Comparison of ENCODE assay signal across 17 cellular contexts in the genomic region with DNA sequence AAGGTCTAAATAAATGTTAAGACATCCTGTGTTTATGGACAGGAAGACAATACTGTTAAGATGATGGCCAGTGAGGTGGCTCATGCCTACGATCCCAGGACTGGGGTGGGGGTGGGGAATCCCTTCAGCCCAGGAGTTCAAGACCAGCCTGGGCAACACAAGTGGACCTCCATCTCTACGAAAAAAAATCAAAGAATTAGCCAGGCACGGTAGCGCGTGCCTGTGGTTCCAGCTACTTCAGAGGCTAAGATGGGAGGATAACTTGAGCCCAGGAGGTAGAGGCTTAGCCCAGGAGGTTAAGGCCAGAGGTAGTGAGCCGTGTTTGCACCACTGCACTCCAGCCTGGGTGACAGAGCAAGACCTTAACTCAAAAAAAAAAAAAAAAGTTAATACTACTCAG. TPM values are rescaled to one million over a fixed set of nuclear protein-coding genes. Genes with fewer than 3 reads are reported as not detected.
DNase-seq lines count a peak whose midpoint lies in the region; ATAC-seq, FAIRE-seq and TF ChIP-seq lines count a peak whose summit lies in the region.
"Had no signal": no experiment of that assay in that cellular context is flagged by ENCODE, and none has a peak within 500 bp of the region (broad histone marks: within the 10 kb centered on the region; RNA-seq: fewer than 3 reads in every experiment).

No MANE protein-coding gene starts in this region.

- H4K5ac ChIP-seq in H1 (ENCODE audit: insufficient read length, low read depth, low read length) (no peak overlapping the region), mesendoderm (ENCODE audit: low read length) (peak overlapping the region; percentile 34)

- no peak overlapping the region for H3K27ac Mint-ChIP-seq in activated CD4-positive, alpha-beta T cell treated with anti-CD3 and anti-CD28 coated beads for 36 hours

- H3K23ac ChIP-seq in H1 (ENCODE audit: insufficient read length) (no peak overlapping the region), mesendoderm (ENCODE audit: low read length) (peak overlapping the region; percentile 85)

- no peak overlapping the region for H3K4me3 Mint-ChIP-seq in activated CD4-positive, alpha-beta T cell treated with anti-CD3 and anti-CD28 coated beads for 36 hours

- peaks cover 30% of the 10 kb centered on the region for H3K4me1 ChIP-seq in GM23248 (ENCODE audit: insufficient read depth)
- peaks cover 0 to 14% (median 2%) of the 10 kb centered on the region in 4 experiments for H3K4me1 ChIP-seq in H1 (replicated peaks in 1 of 4; ENCODE audit: control insufficient read depth in 3 of 4, insufficient read depth in 4 of 4, low read length in 3 of 4)
- H3K4me1 ChIP-seq in mesendoderm (ENCODE audit: control insufficient read depth, low read depth, low read length): peaks cover 32% of the 10 kb centered on the region
- peaks cover 46% of the 10 kb centered on the region for H3K4me1 ChIP-seq in smooth muscle cell (ENCODE audit: low read depth)

- no peak for FAIRE-seq in H1 (lab: Jason Lieb, UNC)
- FAIRE-seq: A204.1 had no signal

- H3K4ac ChIP-seq in H1 (replicated peaks; ENCODE audit: insufficient read length, low read depth, low read length): no peak overlapping the region
- no peak overlapping the region for H3K4ac ChIP-seq in mesendoderm (ENCODE audit: low read depth, low read length)

- TF ChIP-seq EP300 in H1 (IDR thresholded peaks at IDR 0.05; ENCODE audit: borderline replicate concordance in 1 of 2, low read depth in 2 of 2, low read length in 2 of 2): no peak

- H2BK5ac ChIP-seq in H1 (ENCODE audit: low read depth, low read length) (no peak overlapping the region), mesendoderm (ENCODE audit: low read length) (peak overlapping the region; percentile 86)

- H3K79me2 ChIP-seq in GM23248 (ENCODE audit: insufficient read depth) (peaks cover 57% of the 10 kb centered on the region), H1 (ENCODE audit: control insufficient read depth in 1 of 2, insufficient read depth in 2 of 2, low read length in 2 of 2) (no peaks in the 10 kb centered on the region), mesendoderm (ENCODE audit: control insufficient read depth, insufficient read depth, low read length) (peaks cover 77% of the 10 kb centered on the region), smooth muscle cell (ENCODE audit: low read depth) (peaks cover 71% of the 10 kb centered on the region)

- intact Hi-C loops in activated CD4-positive, alpha-beta T cell treated with anti-CD3 and anti-CD28 coated beads for 36 hours (cut with DNase I, micrococcal nuclease): loop anchor here in 1 of 2 experiments (5.0 kb wide), 1 partner anchor 167 kb away; no protein-coding TSS in a partner anchor

- no peak overlapping the region for H3K14ac ChIP-seq in H1 (ENCODE audit: insufficient read length)

- H3K9ac ChIP-seq in GM23248 (no peak overlapping the region), H1 (replicated peaks in 1 of 4; ENCODE audit: extremely low read depth in 1 of 4, low read depth in 3 of 4, low read length in 3 of 4) (no peak overlapping the region), mesendoderm (ENCODE audit: low read length) (peak overlapping the region; percentile 61), smooth muscle cell (ENCODE audit: low read depth) (no peak overlapping the region)

- H2BK120ac ChIP-seq in H1 (replicated peaks; ENCODE audit: low read depth, low read length): no peak overlapping the region
- no peak overlapping the region for H2BK120ac ChIP-seq in mesendoderm (ENCODE audit: low read depth, low read length)

- H3K9me3 Mint-ChIP-seq in activated CD4-positive, alpha-beta T cell treated with anti-CD3 and anti-CD28 coated beads for 36 hours (ENCODE audit: low read depth): no peaks in the 10 kb centered on the region

- H3K27me3 Mint-ChIP-seq in activated CD4-positive, alpha-beta T cell treated with anti-CD3 and anti-CD28 coated beads for 36 hours: peaks cover 48% of the 10 kb centered on the region

- H3K9me3 ChIP-seq in GM23248 (ENCODE audit: low read depth) (no peaks in the 10 kb centered on the region), H1 (ENCODE audit: insufficient read depth in 2 of 2, low read depth in 1 of 2, low read length in 1 of 2) (no peaks in the 10 kb centered on the region), smooth muscle cell (replicated peaks; ENCODE audit: low read depth) (no peaks in the 10 kb centered on the region)

- H2BK15ac ChIP-seq in H1 (ENCODE audit: low read length): no peak overlapping the region
- H2BK15ac ChIP-seq in mesendoderm (replicated peaks; ENCODE audit: low read depth): no peak overlapping the region

- in situ Hi-C loops in GM23248 (cut with MboI): no loop called here

- H3K4me2 ChIP-seq in GM23248 (ENCODE audit: unreplicated experiment): peak overlapping the region; percentile 96
- H3K4me2 ChIP-seq in H1 (ENCODE audit: insufficient read depth in 1 of 2, low read depth in 2 of 2, low read length in 2 of 2): peak overlapping the region in 1 of 2 experiments; percentile 17; a peak in 1 of 4 replicates
- peak overlapping the region; percentile 28 for H3K4me2 ChIP-seq in mesendoderm (ENCODE audit: low read length)
- peak overlapping the region; percentile 90 for H3K4me2 ChIP-seq in smooth muscle cell

- no peak overlapping the region for H2BK20ac ChIP-seq in H1 (ENCODE audit: low read length)

- TF ChIP-seq CTCF in H1 (IDR thresholded peaks at IDR 0.05; ENCODE audit: control extremely low read depth in 1 of 3, insufficient read depth in 1 of 3, low read depth in 1 of 3, low read length in 3 of 3) (no peak), smooth muscle cell (IDR thresholded peaks at IDR 0.05; ENCODE audit: borderline replicate concordance, insufficient read depth, poor library complexity, severe bottlenecking) (no peak)

- no peaks in the 10 kb centered on the region for H3F3A ChIP-seq in GM23248 (ENCODE audit: insufficient read depth)
- H3F3A ChIP-seq in smooth muscle cell (ENCODE audit: low read depth): peaks cover 25% of the 10 kb centered on the region

- no peaks in the 10 kb centered on the region for H3K36me3 Mint-ChIP-seq in activated CD4-positive, alpha-beta T cell treated with anti-CD3 and anti-CD28 coated beads for 36 hours (ENCODE audit: low read depth)

- DNase-seq in GM23248 (no peak), H1 (ENCODE audit: low read depth in 1 of 2, low spot score in 2 of 2) (no peak), mesendoderm (no peak), smooth muscle cell (lab: John Stamatoyannopoulos, UW; ENCODE audit: unreplicated experiment) (no peak), GM19240 (ENCODE audit: insufficient read length, low spot score) (no peak)
- no peak for DNase-seq in activated CD4-positive, alpha-beta T cell treated with anti-CD3 and anti-CD28 coated beads for 36 hours
- no peak for DNase-seq in activated CD4-positive, CD25-positive, alpha-beta regulatory T cell treated with anti-CD3 and anti-CD28 coated beads, Interleukin-2, amount 50 U/mL, for 72 hours
- DNase-seq: COR-L47; DMS153; NCI-H1048; NCI-H2107; NCI-H345; NK-92 treated with Interleukin-12 subunit alpha and Interleukin-12 subunit beta, amount 100 ng/mL, for 24 hours; RPMI8226 had no signal

- H2AFZ ChIP-seq in GM23248 (no peak overlapping the region), H1 (ENCODE audit: low read length) (no peak overlapping the region), smooth muscle cell (ENCODE audit: low read depth) (no peak overlapping the region)

- CTCF ChIA-PET in H1 (lab: Charles Lee; ENCODE audit: partially characterized antibody): interaction anchor here (0.6 to 3.5 kb wide), 7 partner anchors 8 to 187 kb away, joined by 3 to 29 read pairs (median 9); no protein-coding TSS in a partner anchor
- CTCF ChIA-PET in activated CD4-positive, alpha-beta T cell treated with anti-CD3 and anti-CD28 coated beads for 36 hours (lab: Charles Lee): interaction anchor here (1.4 kb wide), 1 partner anchor 9 kb away, joined by 6 read pairs; no protein-coding TSS in a partner anchor

- H2AK5ac ChIP-seq in H1 (ENCODE audit: low read depth, low read length): no peak overlapping the region
- peak overlapping the region; percentile 92 for H2AK5ac ChIP-seq in mesendoderm (ENCODE audit: low read length)

- no peak overlapping the region for H3K4me3 ChIP-seq in GM23248
- H3K4me3 ChIP-seq in H1 (ENCODE audit: extremely low read depth in 1 of 4, insufficient read depth in 2 of 4, low read depth in 3 of 4, low read length in 4 of 4): no peak overlapping the region
- H3K4me3 ChIP-seq in mesendoderm (ENCODE audit: low read length): no peak overlapping the region
- no peak overlapping the region for H3K4me3 ChIP-seq in smooth muscle cell

- peaks cover 14% of the 10 kb centered on the region; the same call in 1 of the 2 replicates for H3K23me2 ChIP-seq in H1 (ENCODE audit: low read depth, low read length)

- H3K9me2 ChIP-seq in GM23248 (ENCODE audit: insufficient read depth): no peaks in the 10 kb centered on the region

- H4K20me1 ChIP-seq in GM23248 (ENCODE audit: insufficient read depth): no peaks in the 10 kb centered on the region
- peaks cover 0 to 3% of the 10 kb centered on the region in 2 experiments for H4K20me1 ChIP-seq in H1 (replicated peaks in 1 of 2; ENCODE audit: control insufficient read depth in 1 of 2, insufficient read depth in 2 of 2, low read length in 2 of 2)
- H4K20me1 ChIP-seq in smooth muscle cell (ENCODE audit: low read depth): peaks cover 27% of the 10 kb centered on the region

- no peak overlapping the region for H3K56ac ChIP-seq in H1 (replicated peaks; ENCODE audit: insufficient read length, low read depth, low read length)
- H3K56ac ChIP-seq in mesendoderm (ENCODE audit: low read length): peak overlapping the region; percentile 88

- H3K36me3 ChIP-seq in GM23248 (ENCODE audit: low read depth): no peaks in the 10 kb centered on the region
- H3K36me3 ChIP-seq in H1 (ENCODE audit: control insufficient read depth in 2 of 4, insufficient read depth in 4 of 4, low read length in 3 of 4): no peaks in the 10 kb centered on the region
- no peaks in the 10 kb centered on the region for H3K36me3 ChIP-seq in mesendoderm (ENCODE audit: control insufficient read depth, insufficient read depth, low read length)
- no peaks in the 10 kb centered on the region for H3K36me3 ChIP-seq in smooth muscle cell (ENCODE audit: low read depth)

- H4K8ac ChIP-seq in H1 (ENCODE audit: extremely low read depth, insufficient read depth, low read length) (peak overlapping the region; percentile 71; the same call in 1 of the 2 replicates), mesendoderm (ENCODE audit: low read depth, low read length) (no peak overlapping the region)

- POLR2A ChIA-PET in H1 (lab: Charles Lee; ENCODE audit: partially characterized antibody): interaction anchor here (1.2 kb wide), 1 partner anchor 60 kb away, joined by 3 read pairs; no protein-coding TSS in a partner anchor
- POLR2A ChIA-PET in activated CD4-positive, alpha-beta T cell treated with anti-CD3 and anti-CD28 coated beads for 36 hours (lab: Charles Lee): no interaction called here

- 78 to 80% methylated on average over 6 of the region's 6 CpGs for WGBS in GM23248 (ENCODE audit: low coverage in 1 of 2, low lambda C conversion rate in 2 of 2, missing lambda C conversion rate in 2 of 2), 2 experiments
- WGBS in H1 (ENCODE audit: extremely low coverage in 1 of 2, insufficient coverage in 1 of 2, insufficient read length in 1 of 2, insufficient replicate concordance in 2 of 2, low coverage in 1 of 2, low lambda C conversion rate in 2 of 2, missing lambda C conversion rate in 1 of 2), 2 experiments: 91% methylated on average over 6 of the region's 6 CpGs; no CpG with 5 or more reads in 1 of the 2 experiments
- WGBS in mesendoderm (ENCODE audit: extremely low coverage, insufficient coverage, low lambda C conversion rate): no CpG with 5 or more reads among the region's 6 CpGs
- 87% methylated on average over 6 of the region's 6 CpGs for WGBS in smooth muscle cell (ENCODE audit: low lambda C conversion rate)

- no peak for TF ChIP-seq POLR2A in H1 (IDR thresholded peaks at IDR 0.05; ENCODE audit: control extremely low read depth in 1 of 2, low read depth in 2 of 2, low read length in 2 of 2)
- no peak for TF ChIP-seq POLR2A in GM18505 (IDR thresholded peaks at IDR 0.05; ENCODE audit: borderline replicate concordance, extremely low read depth, insufficient read depth, insufficient read length)

- H3K27ac ChIP-seq in GM23248 (peak overlapping the region; percentile 85; the same call in 1 of the 2 replicates), H1 (ENCODE audit: low read depth, low read length) (no peak overlapping the region), mesendoderm (ENCODE audit: low read depth, low read length) (peak overlapping the region; percentile 27), smooth muscle cell (ENCODE audit: low read depth) (peak overlapping the region; percentile 82)
- H3K27ac ChIP-seq: C4-2B had no signal

- no peaks in the 10 kb centered on the region for H3K4me1 Mint-ChIP-seq in activated CD4-positive, alpha-beta T cell treated with anti-CD3 and anti-CD28 coated beads for 36 hours

- ATAC-seq in GM18505 (IDR thresholded peaks at IDR 0.05; ENCODE audit: unreplicated experiment): no peak
- no peak for ATAC-seq in activated CD4-positive, alpha-beta T cell treated with anti-CD3 and anti-CD28 coated beads for 36 hours

- no peak overlapping the region for H3K18ac ChIP-seq in H1 (ENCODE audit: extremely low read depth, low read length)
- H3K18ac ChIP-seq in mesendoderm (ENCODE audit: low read length): peak overlapping the region; percentile 89

- no peak for TF ChIP-seq RAD21 in H1 (IDR thresholded peaks at IDR 0.05 in 1 of 2, conservative IDR thresholded peaks at IDR 0.05 in 1 of 2; ENCODE audit: low read depth in 2 of 2, low read length in 2 of 2)

- no peak overlapping the region for H4K91ac ChIP-seq in H1 (replicated peaks; ENCODE audit: insufficient read length, low read length)

- no peak overlapping the region for H2BK12ac ChIP-seq in H1 (ENCODE audit: low read depth, low read length)

- H3K79me1 ChIP-seq in H1 (ENCODE audit: low read depth, low read length): peaks cover 2% of the 10 kb centered on the region; the same call in 1 of the 2 replicates
- peaks cover 16% of the 10 kb centered on the region for H3K79me1 ChIP-seq in mesendoderm (ENCODE audit: low read length)

- no peaks in the 10 kb centered on the region for H3K27me3 ChIP-seq in GM23248 (replicated peaks; ENCODE audit: insufficient read depth)
- H3K27me3 ChIP-seq in H1 (replicated peaks in 1 of 4; ENCODE audit: control insufficient read depth in 3 of 4, extremely low read depth in 1 of 4, insufficient read depth in 3 of 4, low read length in 3 of 4): peaks cover 5 to 39% (median 28%) of the 10 kb centered on the region in 4 experiments
- H3K27me3 ChIP-seq in mesendoderm (ENCODE audit: insufficient read depth, low read length, poor library complexity): no peaks in the 10 kb centered on the region
- no peaks in the 10 kb centered on the region for H3K27me3 ChIP-seq in smooth muscle cell (ENCODE audit: low read depth)

RNA-seq across cellular contexts. Expression of gene ROR2, which starts 5.3 kb away (rescaled TPM):
- 8.2 and 12.9 TPM in 2 replicates for total RNA-seq in GM23248 (2014; rRNA removed; shearing (Covaris generic))
- polyA plus RNA-seq in GM23248 (2016; fragmentation: Nextera tagmentation; extraction: Ambion mirVana) (7.1 and 7.7 TPM in 2 replicates), H1 (2011; rRNA removed) (2.7 and 5.4 TPM in 2 replicates), smooth muscle cell (16.3 and 21.7 TPM in 2 replicates)
- 4.0 and 4.3 TPM in 2 replicates for total RNA-seq in H1 (2021; fragmentation: NEBNext Ultra II Directional; extraction: Animal tissue kit (Norgen Biotek cat#: 25700))
- 3.3 TPM for polyA plus RNA-seq in H1 (2011; cell fraction: cytosol; rRNA removed)
- polyA plus RNA-seq in H1 (2011; cell fraction: nucleus; rRNA removed): 4.9 TPM
- 2.2 to 3.4 TPM (median 2.9 TPM) in 4 replicates for polyA plus RNA-seq in H1 (2012, experiment 1 of 2)
- 2.7 TPM for polyA plus RNA-seq in H1 (2012, experiment 2 of 2)
- polyA plus RNA-seq in H1 (2013, experiment 1 of 2): 5.8 TPM
- 6.1 TPM for polyA plus RNA-seq in H1 (2013, experiment 2 of 2)
- 3.7 and 4.4 TPM in 2 replicates for polyA minus RNA-seq in H1 (2011; rRNA and poly(A)+ RNA removed)
- 3.7 TPM for polyA minus RNA-seq in H1 (2011; cell fraction: cytosol; rRNA and poly(A)+ RNA removed)
- 3.0 TPM for polyA minus RNA-seq in H1 (2011; cell fraction: nucleus; rRNA and poly(A)+ RNA removed)
- polyA plus RNA-seq in mesendoderm (2013, experiment 1 of 2): 24.3 TPM
- 22.3 TPM for polyA plus RNA-seq in mesendoderm (2013, experiment 2 of 2)
- total RNA-seq in smooth muscle cell: 15.7 and 16.7 TPM in 2 replicates
- not detected for total RNA-seq in activated CD4-positive, alpha-beta T cell treated with anti-CD3 and anti-CD28 coated beads for 36 hours
